ENCODE assay signal across 29 cellular contexts in genomic region chr5:35898952-35899351, GRCh38. TPM values are rescaled to one million over a fixed set of nuclear protein-coding genes. Genes with fewer than 3 reads are reported as not detected.
DNase-seq lines count a peak whose midpoint lies in the region; ATAC-seq, FAIRE-seq and TF ChIP-seq lines count a peak whose summit lies in the region.
"Had no signal": no experiment of that assay in that cellular context is flagged by ENCODE, and none has a peak within 500 bp of the region (broad histone marks: within the 10 kb centered on the region; RNA-seq: fewer than 3 reads in every experiment).

No MANE protein-coding gene starts in this region.

- ATAC-seq in SK-N-SH treated with all-trans-retinoic acid at 6 μM for 48 hours (no peak), HG02798 (IDR thresholded peaks at IDR 0.05; ENCODE audit: poor library complexity, unreplicated experiment) (no peak)
- ATAC-seq: esophagus mucosa, Panc1, pancreas had no signal

- H3K23ac ChIP-seq in H1 (ENCODE audit: insufficient read length) = no peak overlapping the region

- no peaks in the 10 kb centered on the region for H3K9me2 ChIP-seq in SK-N-SH

- TF ChIP-seq CTCF in SK-N-SH (IDR thresholded peaks at IDR 0.05) (no peak), H1 (IDR thresholded peaks at IDR 0.05; ENCODE audit: control extremely low read depth in 1 of 3, insufficient read depth in 1 of 3, low read depth in 1 of 3, low read length in 3 of 3) (no peak)

- H3K36me3 Mint-ChIP-seq in CD8-positive, alpha-beta memory T cell = no peaks in the 10 kb centered on the region
- H3K36me3 Mint-ChIP-seq in activated T-cell treated with anti-CD3 and anti-CD28 coated beads, Interleukin-2, amount 50 U/mL, for 24 hours (ENCODE audit: low read depth) = peaks cover under 1% of the 10 kb centered on the region
- H3K36me3 Mint-ChIP-seq: neural progenitor cell had no signal

- no peak overlapping the region for H3K4ac ChIP-seq in H1 (replicated peaks; ENCODE audit: insufficient read length, low read depth, low read length)

- H3K23me2 ChIP-seq in H1 (ENCODE audit: low read depth, low read length) = no peaks in the 10 kb centered on the region

- H3K4me2 ChIP-seq in SK-N-SH = no peak overlapping the region
- H3K4me2 ChIP-seq in H1 (ENCODE audit: insufficient read depth in 1 of 2, low read depth in 2 of 2, low read length in 2 of 2) = no peak overlapping the region
- H3K4me2 ChIP-seq: neural progenitor cell, smooth muscle cell had no signal

- no peaks in the 10 kb centered on the region for H3K79me1 ChIP-seq in H1 (ENCODE audit: low read depth, low read length)

- H3K27ac Mint-ChIP-seq in CD8-positive, alpha-beta memory T cell = peak overlapping the region; percentile 8 to 97 (median 86)
- no peak overlapping the region for H3K27ac Mint-ChIP-seq in activated T-cell treated with anti-CD3 and anti-CD28 coated beads, Interleukin-2, amount 50 U/mL, for 24 hours
- H3K27ac Mint-ChIP-seq: neural progenitor cell had no signal

- H3K9me3 ChIP-seq in SK-N-SH = no peaks in the 10 kb centered on the region
- H3K9me3 ChIP-seq in CD8-positive, alpha-beta memory T cell (ENCODE audit: low read length) = no peaks in the 10 kb centered on the region
- peaks cover 3% of the 10 kb centered on the region for H3K9me3 ChIP-seq in KOPT-K1 (ENCODE audit: insufficient read depth, low read length, poor library complexity, severe bottlenecking)
- H3K9me3 ChIP-seq in H1 (ENCODE audit: insufficient read depth in 2 of 2, low read depth in 1 of 2, low read length in 1 of 2) = no peaks in the 10 kb centered on the region
- H3K9me3 ChIP-seq: pancreas had no signal

- TF ChIP-seq EP300 in SK-N-SH (IDR thresholded peaks at IDR 0.05; ENCODE audit: borderline replicate concordance in 1 of 2, low read depth in 1 of 2, low read length in 1 of 2) = no peak
- TF ChIP-seq EP300 in H1 (IDR thresholded peaks at IDR 0.05; ENCODE audit: borderline replicate concordance in 1 of 2, low read depth in 2 of 2, low read length in 2 of 2) = no peak

- H2BK120ac ChIP-seq in H1 (replicated peaks; ENCODE audit: low read depth, low read length) = no peak overlapping the region

- DNase-seq in SK-N-SH (no peak), H1 (ENCODE audit: low read depth in 1 of 2, low spot score in 2 of 2) (no peak), COLO668 (lab: John Stamatoyannopoulos, UW; ENCODE audit: unreplicated experiment) (no peak)
- no peak for DNase-seq in CD8-positive, alpha-beta memory T cell
- DNase-seq in activated T-cell treated with anti-CD3 and anti-CD28 coated beads, Interleukin-2, amount 50 U/mL, for 24 hours = no peak
- DNase-seq: activated CD4-positive, CD25-positive, alpha-beta regulatory T cell treated with anti-CD3 and anti-CD28 coated beads, Interleukin-2, amount 50 U/mL, for 72 hours; activated effector memory CD4-positive, alpha-beta T cell treated with anti-CD3 and anti-CD28 coated beads, Interleukin-2, amount 50 U/mL, for 16 hours; dermis blood vessel endothelial cell; DMS153; head of caudate nucleus; islet precursor cell; left ventricle myocardium inferior; mesendoderm; NCI-H1092 treated with DMSO at 0.1 percent for 48 hours; NCI-H187; pancreas; Right ventricle myocardium superior; stimulated activated naive CD8-positive, alpha-beta T cell treated with anti-CD3 and anti-CD28 coated beads, Interleukin-15, Interleukin-2, amounts not matched to agents 100 U/mL and 50 U/mL, for 24 hours had no signal

- no peak overlapping the region for H2BK20ac ChIP-seq in H1 (ENCODE audit: low read length)

- H3K36me3 ChIP-seq in SK-N-SH (replicated peaks in 1 of 2; ENCODE audit: control insufficient read depth in 1 of 2, insufficient read depth in 2 of 2, low read length in 1 of 2) = no peaks in the 10 kb centered on the region
- H3K36me3 ChIP-seq in CD8-positive, alpha-beta memory T cell (ENCODE audit: insufficient read depth, low read length) = no peaks in the 10 kb centered on the region
- H3K36me3 ChIP-seq in KOPT-K1 (ENCODE audit: insufficient read depth, low read length) = no peaks in the 10 kb centered on the region
- H3K36me3 ChIP-seq in H1 (ENCODE audit: control insufficient read depth in 2 of 4, insufficient read depth in 4 of 4, low read length in 3 of 4) = no peaks in the 10 kb centered on the region
- H3K36me3 ChIP-seq: left ventricle myocardium inferior, neural progenitor cell, pancreas had no signal

- H3K27me3 Mint-ChIP-seq in CD8-positive, alpha-beta memory T cell = no peaks in the 10 kb centered on the region
- H3K27me3 Mint-ChIP-seq in activated T-cell treated with anti-CD3 and anti-CD28 coated beads, Interleukin-2, amount 50 U/mL, for 24 hours = no peaks in the 10 kb centered on the region

- peak overlapping the region in 1 of 7 donors; percentile 68 for H3K4me3 Mint-ChIP-seq in CD8-positive, alpha-beta memory T cell
- no peak overlapping the region for H3K4me3 Mint-ChIP-seq in activated T-cell treated with anti-CD3 and anti-CD28 coated beads, Interleukin-2, amount 50 U/mL, for 24 hours
- H3K4me3 Mint-ChIP-seq: neural progenitor cell had no signal

- WGBS in SK-N-SH (ENCODE audit: low lambda C conversion rate) = 74% methylated on average over 6 of the region's 6 CpGs
- 79% methylated on average over 6 of the region's 6 CpGs; no CpG with 5 or more reads in 1 of the 2 experiments for WGBS in H1 (ENCODE audit: extremely low coverage in 1 of 2, insufficient coverage in 1 of 2, insufficient read length in 1 of 2, insufficient replicate concordance in 2 of 2, low coverage in 1 of 2, low lambda C conversion rate in 2 of 2, missing lambda C conversion rate in 1 of 2), 2 experiments

- no peak overlapping the region for H3K4me3 ChIP-seq in SK-N-SH (ENCODE audit: low read depth in 2 of 2, low read length in 1 of 2)
- H3K4me3 ChIP-seq in CD8-positive, alpha-beta memory T cell (ENCODE audit: low read length) = no peak overlapping the region
- no peak overlapping the region for H3K4me3 ChIP-seq in H1 (ENCODE audit: extremely low read depth in 1 of 4, insufficient read depth in 2 of 4, low read depth in 3 of 4, low read length in 4 of 4)
- H3K4me3 ChIP-seq: left ventricle myocardium inferior, neural progenitor cell, pancreas, smooth muscle cell had no signal

- POLR2A ChIA-PET in SK-N-SH (lab: Yijun Ruan, JAX) = no interaction called here
- POLR2A ChIA-PET in CD8-positive, alpha-beta memory T cell (lab: Charles Lee) = interaction anchor here (0.5 to 1.6 kb wide), 5 partner anchors 9 to 234 kb away, joined by 3 to 7 read pairs (median 3); no protein-coding TSS in a partner anchor
- POLR2A ChIA-PET in H1 (lab: Charles Lee; ENCODE audit: partially characterized antibody) = no interaction called here

- FAIRE-seq in H1 (lab: Jason Lieb, UNC) = no peak
- FAIRE-seq: G401.6, pancreas had no signal

- H2BK15ac ChIP-seq in H1 (ENCODE audit: low read length) = no peak overlapping the region

- H3K27me3 ChIP-seq in SK-N-SH (ENCODE audit: insufficient read depth) = no peaks in the 10 kb centered on the region
- no peaks in the 10 kb centered on the region for H3K27me3 ChIP-seq in CD8-positive, alpha-beta memory T cell (ENCODE audit: insufficient read depth, low read length, poor library complexity, severe bottlenecking)
- no peaks in the 10 kb centered on the region for H3K27me3 ChIP-seq in H1 (replicated peaks in 1 of 4; ENCODE audit: control insufficient read depth in 3 of 4, extremely low read depth in 1 of 4, insufficient read depth in 3 of 4, low read length in 3 of 4)
- H3K27me3 ChIP-seq: neural progenitor cell, pancreas had no signal

- H2BK5ac ChIP-seq in H1 (ENCODE audit: low read depth, low read length) = no peak overlapping the region

- no peak overlapping the region for H4K5ac ChIP-seq in H1 (ENCODE audit: insufficient read length, low read depth, low read length)

- H3K27ac ChIP-seq in SK-N-SH (ENCODE audit: low read depth in 2 of 2, low read length in 1 of 2) (no peak overlapping the region; a peak in 1 of 4 replicates), KOPT-K1 (ENCODE audit: low read depth, low read length, poor library complexity, severe bottlenecking) (peak overlapping the region; percentile 80), H1 (ENCODE audit: low read depth, low read length) (no peak overlapping the region)
- H3K27ac ChIP-seq in CD8-positive, alpha-beta memory T cell (ENCODE audit: low read depth, low read length) = no peak overlapping the region
- H3K27ac ChIP-seq: left ventricle myocardium inferior, neural progenitor cell, pancreas had no signal

- H4K91ac ChIP-seq in H1 (replicated peaks; ENCODE audit: insufficient read length, low read length) = no peak overlapping the region

- H3K14ac ChIP-seq in H1 (ENCODE audit: insufficient read length) = no peak overlapping the region

- no peak overlapping the region for H3K18ac ChIP-seq in H1 (ENCODE audit: extremely low read depth, low read length)

- H4K8ac ChIP-seq in H1 (ENCODE audit: extremely low read depth, insufficient read depth, low read length) = no peak overlapping the region

- H3F3A ChIP-seq in SK-N-SH (replicated peaks; ENCODE audit: insufficient read depth) = no peaks in the 10 kb centered on the region

- H2AK5ac ChIP-seq in H1 (ENCODE audit: low read depth, low read length) = no peak overlapping the region

- H2AFZ ChIP-seq in SK-N-SH (ENCODE audit: low read depth) (peak overlapping the region; percentile 51; the same call in 1 of the 2 replicates), H1 (ENCODE audit: low read length) (0 out of 2 replicates have a peak overlapping the region, but pooled peaks have one; percentile 50)
- H2AFZ ChIP-seq: neural progenitor cell had no signal

- H3K79me2 ChIP-seq in SK-N-SH (ENCODE audit: insufficient read depth) = no peaks in the 10 kb centered on the region
- H3K79me2 ChIP-seq in H1 (ENCODE audit: control insufficient read depth in 1 of 2, insufficient read depth in 2 of 2, low read length in 2 of 2) = no peaks in the 10 kb centered on the region

- H3K9ac ChIP-seq in SK-N-SH (no peak overlapping the region), H1 (replicated peaks in 1 of 4; ENCODE audit: extremely low read depth in 1 of 4, low read depth in 3 of 4, low read length in 3 of 4) (no peak overlapping the region)
- H3K9ac ChIP-seq: neural progenitor cell had no signal

- peaks cover 0 to 2% (median 0%) of the 10 kb centered on the region in 5 donors for H3K9me3 Mint-ChIP-seq in CD8-positive, alpha-beta memory T cell
- H3K9me3 Mint-ChIP-seq in activated T-cell treated with anti-CD3 and anti-CD28 coated beads, Interleukin-2, amount 50 U/mL, for 24 hours = peaks cover under 1% of the 10 kb centered on the region

- H3K56ac ChIP-seq in H1 (replicated peaks; ENCODE audit: insufficient read length, low read depth, low read length) = no peak overlapping the region

- TF ChIP-seq POLR2A in H1 (IDR thresholded peaks at IDR 0.05; ENCODE audit: control extremely low read depth in 1 of 2, low read depth in 2 of 2, low read length in 2 of 2) = no peak

- CTCF ChIA-PET in SK-N-SH (lab: Yijun Ruan, JAX) = interaction anchor here (1.3 to 2.8 kb wide), 2 partner anchors 26 to 28 kb away, joined by 4 to 9 read pairs; no protein-coding TSS in a partner anchor
- CTCF ChIA-PET in CD8-positive, alpha-beta memory T cell (lab: Charles Lee) = interaction anchor here (1.0 to 2.8 kb wide), 4 partner anchors 17 to 248 kb away, joined by 3 to 9 read pairs (median 4); no protein-coding TSS in a partner anchor
- CTCF ChIA-PET in H1 (lab: Charles Lee; ENCODE audit: partially characterized antibody) = interaction anchor here (0.9 to 1.6 kb wide), 4 partner anchors 9 to 42 kb away, joined by 3 to 4 read pairs (median 4); no protein-coding TSS in a partner anchor

- TF ChIP-seq RAD21 in SK-N-SH (IDR thresholded peaks at IDR 0.05; ENCODE audit: low read length) (no peak), H1 (IDR thresholded peaks at IDR 0.05 in 1 of 2, conservative IDR thresholded peaks at IDR 0.05 in 1 of 2; ENCODE audit: low read depth in 2 of 2, low read length in 2 of 2) (no peak)

- H4K20me1 ChIP-seq in SK-N-SH (ENCODE audit: insufficient read depth) (no peaks in the 10 kb centered on the region), H1 (replicated peaks in 1 of 2; ENCODE audit: control insufficient read depth in 1 of 2, insufficient read depth in 2 of 2, low read length in 2 of 2) (no peaks in the 10 kb centered on the region)

- H3K4me1 ChIP-seq in SK-N-SH (ENCODE audit: control insufficient read depth in 1 of 2, insufficient read depth in 2 of 2, low read depth in 1 of 2, low read length in 1 of 2) (no peaks in the 10 kb centered on the region), H1 (replicated peaks in 1 of 4; ENCODE audit: control insufficient read depth in 3 of 4, insufficient read depth in 4 of 4, low read length in 3 of 4) (no peaks in the 10 kb centered on the region; a peak in 1 of 7 replicates)
- peaks cover 29% of the 10 kb centered on the region for H3K4me1 ChIP-seq in CD8-positive, alpha-beta memory T cell (ENCODE audit: insufficient read depth, low read length)
- H3K4me1 ChIP-seq: left ventricle myocardium inferior, neural progenitor cell, pancreas had no signal

- peaks cover 48 to 58% (median 52%) of the 10 kb centered on the region in 3 donors for H3K4me1 Mint-ChIP-seq in CD8-positive, alpha-beta memory T cell
- H3K4me1 Mint-ChIP-seq in activated T-cell treated with anti-CD3 and anti-CD28 coated beads, Interleukin-2, amount 50 U/mL, for 24 hours (ENCODE audit: low read depth) = peaks cover 58% of the 10 kb centered on the region

- no peak overlapping the region for H2BK12ac ChIP-seq in H1 (ENCODE audit: low read depth, low read length)

RNA-seq across cellular contexts. Expression of gene CAPSL, which starts 39.5 kb away (rescaled TPM):
- polyA plus RNA-seq in SK-N-SH (2012; rRNA removed) = 0.23 and 0.31 TPM in 2 replicates
- polyA plus RNA-seq in SK-N-SH (2012; cell fraction: cytosol; rRNA removed) = 0.50 and 0.57 TPM in 2 replicates
- 0.13 and 0.23 TPM in 2 replicates for polyA plus RNA-seq in SK-N-SH (2012; cell fraction: nucleus; rRNA removed)
- under 1 TPM; 0.40 to 0.59 TPM for total RNA-seq in CD8-positive, alpha-beta memory T cell
- polyA plus RNA-seq in CD8-positive, alpha-beta memory T cell = not detected
- total RNA-seq in H1 (2021; fragmentation: NEBNext Ultra II Directional; extraction: Animal tissue kit (Norgen Biotek cat#: 25700)) = not detected in 2 replicates
- not detected in 2 replicates for polyA plus RNA-seq in H1 (2011; rRNA removed)
- polyA plus RNA-seq in H1 (2011; cell fraction: cytosol; rRNA removed) = not detected
- polyA plus RNA-seq in H1 (2011; cell fraction: nucleus; rRNA removed) = 0.11 TPM
- not detected in 4 replicates for polyA plus RNA-seq in H1 (2012, experiment 1 of 2)
- polyA plus RNA-seq in H1 (2012, experiment 2 of 2) = not detected
- not detected for polyA plus RNA-seq in H1 (2013, experiment 1 of 2)
- polyA plus RNA-seq in H1 (2013, experiment 2 of 2) = not detected
- polyA minus RNA-seq in H1 (2011; rRNA and poly(A)+ RNA removed) = not detected in 2 replicates
- polyA minus RNA-seq in H1 (2011; cell fraction: cytosol; rRNA and poly(A)+ RNA removed) = not detected
- not detected for polyA minus RNA-seq in H1 (2011; cell fraction: nucleus; rRNA and poly(A)+ RNA removed)
- total RNA-seq: dermis blood vessel endothelial cell, esophagus mucosa, left ventricle myocardium inferior, pancreas, Right ventricle myocardium superior, temporal lobe, urinary bladder had no signal
- polyA plus RNA-seq: adipose tissue, smooth muscle cell, urinary bladder had no signal

RNA-seq across cellular contexts. Expression of gene IL7R, which starts 42.3 kb away (rescaled TPM):
- polyA plus RNA-seq in SK-N-SH (2012; rRNA removed) (3.0 and 4.5 TPM in 2 replicates), H1 (2011; rRNA removed) (not detected in 2 replicates)
- polyA plus RNA-seq in SK-N-SH (2012; cell fraction: cytosol; rRNA removed) = 3.8 and 3.9 TPM in 2 replicates
- 3.3 and 4.0 TPM in 2 replicates for polyA plus RNA-seq in SK-N-SH (2012; cell fraction: nucleus; rRNA removed)
- total RNA-seq in CD8-positive, alpha-beta memory T cell = 100 to 1,000 TPM; 272 to 289 TPM
- polyA plus RNA-seq in CD8-positive, alpha-beta memory T cell = 761 TPM
- 0.25 TPM in 1 of 2 replicates, not detected in the other for total RNA-seq in H1 (2021; fragmentation: NEBNext Ultra II Directional; extraction: Animal tissue kit (Norgen Biotek cat#: 25700))
- not detected for polyA plus RNA-seq in H1 (2011; cell fraction: cytosol; rRNA removed)
- not detected for polyA plus RNA-seq in H1 (2011; cell fraction: nucleus; rRNA removed)
- not detected in 4 replicates for polyA plus RNA-seq in H1 (2012, experiment 1 of 2)
- not detected for polyA plus RNA-seq in H1 (2012, experiment 2 of 2)
- 0.02 TPM for polyA plus RNA-seq in H1 (2013, experiment 1 of 2)
- polyA plus RNA-seq in H1 (2013, experiment 2 of 2) = 0.11 TPM
- 0.03 TPM in 1 of 2 replicates, not detected in the other for polyA minus RNA-seq in H1 (2011; rRNA and poly(A)+ RNA removed)
- polyA minus RNA-seq in H1 (2011; cell fraction: cytosol; rRNA and poly(A)+ RNA removed) = not detected
- 0.10 TPM for polyA minus RNA-seq in H1 (2011; cell fraction: nucleus; rRNA and poly(A)+ RNA removed)

Comparison
In these comparisons a context has a peak if more than half of its experiments do, and no peak if none do; other contexts are left out.
1. RNA of gene IL7R, which starts 42.3 kb away (polyA plus RNA-seq): 761 TPM in CD8-positive, alpha-beta memory T cell (single experiment); 3.0 to 4.5 TPM in SK-N-SH and 0.02 to 0.11 TPM in H1; every median in the first group is over 100 times any median in the second.